Comparison of ENCODE assay signal across 8 cellular contexts in genomic region chr12:66130267-66131066, GRCh38. TPM values are rescaled to one million over a fixed set of nuclear protein-coding genes. Genes with fewer than 3 reads are reported as not detected.
DNase-seq lines count a peak whose midpoint lies in the region; ATAC-seq and TF ChIP-seq lines count a peak whose summit lies in the region.

LLPH (minus strand) TSS chr12:66130750; CDS start chr12:66129106, 1,644 bp downstream.

- TF ChIP-seq CTCF in GM12864 (IDR thresholded peaks at IDR 0.05; ENCODE audit: low read depth, low read length, missing control alignments) (no peak), heart right ventricle (IDR thresholded peaks at IDR 0.05) (no peak), upper lobe of right lung (IDR thresholded peaks at IDR 0.05) (no peak)

- H3K9ac ChIP-seq in adipocyte (ENCODE audit: low read length): peak within 1 kb of the TSS; percentile 98

- no peaks in the 10 kb centered on the region for H3K9me3 ChIP-seq in adipocyte (ENCODE audit: control insufficient read depth, low read length)
- H3K9me3 ChIP-seq in heart right ventricle: peaks cover 0 to 5% (median 0%) of the 10 kb centered on the region in 11 donors
- H3K9me3 ChIP-seq in upper lobe of right lung: no peaks in the 10 kb centered on the region

- 0% methylated on average over 49 of the region's 49 CpGs for WGBS in heart right ventricle, 2 donors

- H3K4me3 ChIP-seq in GM12864 (ENCODE audit: low read depth, low read length): peak within 1 kb of the TSS; percentile 96
- peak within 1 kb of the TSS; percentile 100 for H3K4me3 ChIP-seq in adipocyte (ENCODE audit: low read length)
- peak within 1 kb of the TSS; percentile 51 to 95 (median 86) for H3K4me3 ChIP-seq in heart right ventricle
- H3K4me3 ChIP-seq in upper lobe of right lung: peak within 1 kb of the TSS; percentile 83

- intact Hi-C loops in heart right ventricle (cut with DNase I): loop anchor here in 2 of 10 donors (1.0 to 5.0 kb wide), 2 partner anchors 39 to 172 kb away; partner anchors contain the start of genes HELB (in 1 of the 2) and TMBIM4 (in 1 of the 2)
- intact Hi-C loops in posterior cingulate gyrus (cut with DNase I): loop anchor here (1.0 kb wide), 1 partner anchor 39 kb away; the partner anchor contains the start of gene TMBIM4
- intact Hi-C loops in upper lobe of right lung (cut with DNase I): no loop called here

- peak within 1 kb of the TSS in 9 of 10 donors; percentile 27 to 91 (median 83) for H3K27ac ChIP-seq in heart right ventricle
- peak within 1 kb of the TSS; percentile 80 for H3K27ac ChIP-seq in upper lobe of right lung

- DNase-seq in GM12864 (ENCODE audit: low read depth) (peak; percentile 80), NCI-H1105 treated with DMSO at 0.1 percent for 48 hours (lab: John Stamatoyannopoulos, UW) (peak; percentile 86), T follicular helper cell (ENCODE audit: low read depth) (peak; percentile 80), adipocyte (ENCODE audit: low read depth) (peak; percentile 95), heart right ventricle (peak; percentile 85 to 89), posterior cingulate gyrus (peak; percentile 79 to 98 (median 88)), upper lobe of right lung (peak; percentile 96)

- H3K36me3 ChIP-seq in adipocyte (ENCODE audit: control insufficient read depth, insufficient read depth, low read length, severe bottlenecking) (peaks cover 26% of the 10 kb centered on the region), heart right ventricle (peaks cover 0 to 41% (median 7%) of the 10 kb centered on the region in 9 donors), upper lobe of right lung (peaks cover 22% of the 10 kb centered on the region)

- H3K27me3 ChIP-seq in adipocyte (replicated peaks; ENCODE audit: control insufficient read depth, insufficient read depth, low read length): no peaks in the 10 kb centered on the region
- no peaks in the 10 kb centered on the region for H3K27me3 ChIP-seq in heart right ventricle
- H3K27me3 ChIP-seq in upper lobe of right lung: no peaks in the 10 kb centered on the region

- ATAC-seq in HG02642 (IDR thresholded peaks at IDR 0.05; ENCODE audit: poor library complexity, unreplicated experiment) (peak; percentile 98), heart right ventricle (peak; percentile 92 to 97 (median 96)), upper lobe of right lung (peak; percentile 99)

- peaks cover 38% of the 10 kb centered on the region for H3K4me1 ChIP-seq in adipocyte (ENCODE audit: control insufficient read depth, insufficient read depth, low read length)
- H3K4me1 ChIP-seq in heart right ventricle: peaks cover 0 to 51% (median 29%) of the 10 kb centered on the region in 9 donors
- H3K4me1 ChIP-seq in upper lobe of right lung: peaks cover 17% of the 10 kb centered on the region

RNA-seq across cellular contexts. Expression of gene LLPH, which starts in this region (rescaled TPM):
- 10 to 100 TPM; 16.1 to 23.2 (median 18.9) TPM for total RNA-seq in heart right ventricle
- 10 to 100 TPM in 1 of 2 donors, 1 to 10 TPM in 1; 9.7 to 35.9 TPM for polyA plus RNA-seq in heart right ventricle
- 17.1 TPM for total RNA-seq in upper lobe of right lung

Comparison
In these comparisons a context has a peak if more than half of its experiments do, and no peak if none do; other contexts are left out.
1. Peak in every context shown above with its lines: DNase-seq, ATAC-seq, H3K4me3 ChIP-seq and H3K27ac ChIP-seq.